Comparison of ENCODE assay signal across 8 cellular contexts in genomic region chrX:153071896-153072583, GRCh38. TPM values are rescaled to one million over a fixed set of nuclear protein-coding genes. Genes with fewer than 3 reads are reported as not detected.
A peak's percentile ranks its signal among the peaks of the same experiment; 100 is the strongest.
DNase-seq lines count a peak whose midpoint lies in the region; ATAC-seq, FAIRE-seq and TF ChIP-seq lines count a peak whose summit lies in the region.
"Not testable (repeated sequence)": the region's sequence is repeated elsewhere in the genome, so short reads cannot be mapped to it uniquely, and the experiment has no call there.

Gene PNMA6A, plus strand, starts transcription at chrX:153072454. Its CDS starts 609 bp downstream, at chrX:153073063.

- H3K79me2 ChIP-seq in HCT116 (ENCODE audit: insufficient read depth, low read length); PC-3 (ENCODE audit: low read length): not testable (repeated sequence)

- H3K9me3 Mint-ChIP-seq in activated CD8-positive, alpha-beta memory T cell treated with anti-CD3 and anti-CD28 coated beads, Interleukin-2, amount 10 ng/mL, durations not matched to agents 7 days and 5 days (ENCODE audit: low read depth); naive thymus-derived CD8-positive, alpha-beta T cell; stimulated activated naive B cell treated with anti-CD40 and anti-IgM and Interleukin-4, amounts not matched to agents 10 μg/mL and 1 μg/mL and 100 μg/mL, for 72 hours: not testable (repeated sequence)

- not testable (repeated sequence) for TF ChIP-seq EP300 in A549 (IDR thresholded peaks at IDR 0.05)

- not testable (repeated sequence) for TF ChIP-seq CTCF in A549 (IDR thresholded peaks at IDR 0.05); HCT116 (IDR thresholded peaks at IDR 0.05 in 2 of 3, conservative IDR thresholded peaks at IDR 0.05 in 1 of 3; ENCODE audit: borderline replicate concordance in 1 of 3, insufficient read depth in 1 of 3, low read depth in 2 of 3, low read length in 2 of 3); PC-3 (conservative IDR thresholded peaks at IDR 0.05; ENCODE audit: low read depth, low read length); dorsolateral prefrontal cortex (IDR thresholded peaks at IDR 0.05 in 54 of 56, conservative IDR thresholded peaks at IDR 0.05 in 2 of 56; ENCODE audit: low read depth in 1 of 56, partially characterized antibody in 56 of 56)

- ATAC-seq in A549 (peak; percentile 79 to 86), HCT116 (peak; percentile 55), PC-3 (peak; percentile 65), right cardiac atrium (peak; percentile 47 to 76)
- ATAC-seq in activated CD8-positive, alpha-beta memory T cell treated with anti-CD3 and anti-CD28 coated beads, Interleukin-2, amount 10 ng/mL, durations not matched to agents 7 days and 5 days: peak; percentile 78
- ATAC-seq in naive thymus-derived CD8-positive, alpha-beta T cell: peak; percentile 87 to 88
- peak; percentile 81 to 87 for ATAC-seq in stimulated activated naive B cell treated with anti-CD40 and anti-IgM and Interleukin-4, amounts not matched to agents 10 μg/mL and 1 μg/mL and 100 μg/mL, for 72 hours (replicated peaks)

- not testable (repeated sequence) for TF ChIP-seq POLR2A in A549 (IDR thresholded peaks at IDR 0.05; ENCODE audit: low read length); HCT116 (IDR thresholded peaks at IDR 0.05; ENCODE audit: borderline replicate concordance, extremely low read depth, insufficient read depth, insufficient read length)

- intact Hi-C loops in HCT116 (cut with micrococcal nuclease); PC-3 (cut with micrococcal nuclease); dorsolateral prefrontal cortex (cut with DNase I); right cardiac atrium (cut with DNase I): not testable (repeated sequence)

- not testable (repeated sequence) for H2AFZ ChIP-seq in HCT116 (ENCODE audit: low read depth, low read length, poor library complexity, severe bottlenecking); PC-3 (ENCODE audit: low read length)

- not testable (repeated sequence) for H3K27me3 Mint-ChIP-seq in activated CD8-positive, alpha-beta memory T cell treated with anti-CD3 and anti-CD28 coated beads, Interleukin-2, amount 10 ng/mL, durations not matched to agents 7 days and 5 days; naive thymus-derived CD8-positive, alpha-beta T cell; stimulated activated naive B cell treated with anti-CD40 and anti-IgM and Interleukin-4, amounts not matched to agents 10 μg/mL and 1 μg/mL and 100 μg/mL, for 72 hours

- not testable (repeated sequence) for H4K20me1 ChIP-seq in HCT116 (ENCODE audit: insufficient read depth); PC-3 (ENCODE audit: low read length)

- H3K36me3 Mint-ChIP-seq in activated CD8-positive, alpha-beta memory T cell treated with anti-CD3 and anti-CD28 coated beads, Interleukin-2, amount 10 ng/mL, durations not matched to agents 7 days and 5 days; naive thymus-derived CD8-positive, alpha-beta T cell; stimulated activated naive B cell treated with anti-CD40 and anti-IgM and Interleukin-4, amounts not matched to agents 10 μg/mL and 1 μg/mL and 100 μg/mL, for 72 hours: not testable (repeated sequence)

- not testable (repeated sequence) for H3K36me3 ChIP-seq in HCT116 (ENCODE audit: control insufficient read depth in 1 of 2, insufficient read depth in 2 of 2, low read length in 2 of 2); PC-3 (ENCODE audit: low read depth, low read length)

- POLR2A ChIA-PET in A549 (lab: Yijun Ruan, JAX); HCT116 (lab: Charles Lee); PC-3 (lab: Charles Lee; ENCODE audit: unreplicated experiment); naive thymus-derived CD8-positive, alpha-beta T cell (lab: Charles Lee): not testable (repeated sequence)

- H3K9ac ChIP-seq in HCT116 (ENCODE audit: low read length); PC-3 (ENCODE audit: low read length): not testable (repeated sequence)

- not testable (repeated sequence) for BruUV-seq in HCT116 (replicated peaks; lab: Mats Ljungman, UMichigan); PC-3 (replicated peaks; lab: Mats Ljungman, UMichigan)

- RAD21 ChIA-PET in HCT116 (lab: Charles Lee; ENCODE audit: low non-redundant PET in 1 of 2, low total read pairs in 2 of 2, uncharacterized antibody in 2 of 2, unreplicated experiment in 2 of 2): not testable (repeated sequence)

- not testable (repeated sequence) for TF ChIP-seq RAD21 in A549 (conservative IDR thresholded peaks at IDR 0.05 in 1 of 2, IDR thresholded peaks at IDR 0.05 in 1 of 2); HCT116 (IDR thresholded peaks at IDR 0.05; ENCODE audit: low read depth)

- H3F3A ChIP-seq in PC-3 (ENCODE audit: low read length, unreplicated experiment): not testable (repeated sequence)

- not testable (repeated sequence) for H3K9me2 ChIP-seq in HCT116 (ENCODE audit: insufficient read depth); PC-3 (replicated peaks; ENCODE audit: low read length)

- H3K4me3 Mint-ChIP-seq in activated CD8-positive, alpha-beta memory T cell treated with anti-CD3 and anti-CD28 coated beads, Interleukin-2, amount 10 ng/mL, durations not matched to agents 7 days and 5 days; naive thymus-derived CD8-positive, alpha-beta T cell; stimulated activated naive B cell treated with anti-CD40 and anti-IgM and Interleukin-4, amounts not matched to agents 10 μg/mL and 1 μg/mL and 100 μg/mL, for 72 hours: not testable (repeated sequence)

- whole genome bisulfite sequencing in A549 (ENCODE audit: missing lambda C conversion rate): no CpG with 5 or more reads among the region's 76 CpGs
- WGBS in right cardiac atrium: no CpG with 5 or more reads among the region's 76 CpGs

- not testable (repeated sequence) for H3K27ac ChIP-seq in A549; HCT116 (ENCODE audit: low read depth, low read length); PC-3 (ENCODE audit: low read length); dorsolateral prefrontal cortex; right cardiac atrium (ENCODE audit: low read length)

- FAIRE-seq in A549 (lab: Jason Lieb, UNC): not testable (repeated sequence)

- not testable (repeated sequence) for H3K4me3 ChIP-seq in A549; HCT116 (replicated peaks in 1 of 2; ENCODE audit: low read depth in 1 of 2, low read length in 2 of 2); PC-3 (ENCODE audit: low read length); dorsolateral prefrontal cortex; right cardiac atrium (ENCODE audit: low read length)

- H3K4me1 ChIP-seq in A549; HCT116 (ENCODE audit: control insufficient read depth in 1 of 2, insufficient read depth in 2 of 2, low read length in 2 of 2); PC-3 (ENCODE audit: insufficient read depth, low read length); right cardiac atrium (ENCODE audit: control insufficient read depth, insufficient read depth, low read length): not testable (repeated sequence)

- DNase-seq in A549 (ENCODE audit: low read depth in 1 of 2, low spot score in 1 of 2); HCT116 (ENCODE audit: low read depth, low spot score); PC-3; activated CD8-positive, alpha-beta memory T cell treated with anti-CD3 and anti-CD28 coated beads, Interleukin-2, amount 10 ng/mL, durations not matched to agents 7 days and 5 days; dorsolateral prefrontal cortex; right cardiac atrium; naive thymus-derived CD8-positive, alpha-beta T cell; stimulated activated naive B cell treated with anti-CD40 and anti-IgM and Interleukin-4, amounts not matched to agents 10 μg/mL and 1 μg/mL and 100 μg/mL, for 72 hours: not testable (repeated sequence)

- H3K4me2 ChIP-seq in A549; HCT116 (ENCODE audit: low read length); PC-3 (ENCODE audit: low read length): not testable (repeated sequence)

- CTCF ChIA-PET in A549 (lab: Yijun Ruan, JAX); HCT116 (lab: Charles Lee); PC-3 (lab: Charles Lee); activated CD8-positive, alpha-beta memory T cell treated with anti-CD3 and anti-CD28 coated beads, Interleukin-2, amount 10 ng/mL, durations not matched to agents 7 days and 5 days (lab: Charles Lee): not testable (repeated sequence)

- not testable (repeated sequence) for H3K4me1 Mint-ChIP-seq in activated CD8-positive, alpha-beta memory T cell treated with anti-CD3 and anti-CD28 coated beads, Interleukin-2, amount 10 ng/mL, durations not matched to agents 7 days and 5 days; naive thymus-derived CD8-positive, alpha-beta T cell; stimulated activated naive B cell treated with anti-CD40 and anti-IgM and Interleukin-4, amounts not matched to agents 10 μg/mL and 1 μg/mL and 100 μg/mL, for 72 hours

- H3K27ac Mint-ChIP-seq in activated CD8-positive, alpha-beta memory T cell treated with anti-CD3 and anti-CD28 coated beads, Interleukin-2, amount 10 ng/mL, durations not matched to agents 7 days and 5 days; naive thymus-derived CD8-positive, alpha-beta T cell; stimulated activated naive B cell treated with anti-CD40 and anti-IgM and Interleukin-4, amounts not matched to agents 10 μg/mL and 1 μg/mL and 100 μg/mL, for 72 hours: not testable (repeated sequence)

- not testable (repeated sequence) for H3K27me3 ChIP-seq in HCT116 (ENCODE audit: insufficient read depth, low read length); PC-3 (ENCODE audit: low read length); dorsolateral prefrontal cortex; right cardiac atrium (ENCODE audit: control insufficient read depth, insufficient read depth)

- not testable (repeated sequence) for H3K9me3 ChIP-seq in A549; HCT116 (ENCODE audit: control insufficient read depth in 1 of 2, insufficient read depth in 1 of 2, low read depth in 1 of 2, low read length in 2 of 2); PC-3 (ENCODE audit: low read length); right cardiac atrium (ENCODE audit: control insufficient read depth, low read length)

RNA-seq across cellular contexts. Expression of gene PNMA6A, which starts in this region (rescaled TPM):
- 0.93 and 1.1 TPM in 2 replicates for polyA plus RNA-seq in A549 (2011; rRNA removed)
- polyA plus RNA-seq in A549 (2012; cell fraction: cytosol; rRNA removed): 2.8 and 3.3 TPM in 2 replicates
- 4.9 and 5.3 TPM in 2 replicates for polyA plus RNA-seq in A549 (2012; cell fraction: nucleus; rRNA removed)
- 2.4 to 3.3 TPM (median 2.6 TPM) in 3 replicates for polyA plus RNA-seq in A549 (2017; fragmentation: RNase III; extraction: RNeasy Plus Mini Kit Qiagen cat#74134 plus additional on column Dnase treatment)
- polyA minus RNA-seq in A549 (2011; rRNA and poly(A)+ RNA removed): 0.92 and 0.95 TPM in 2 replicates
- total RNA-seq in HCT116 (2021; ENCODE audit: unreplicated experiment): not detected
- not detected in 2 replicates for polyA plus RNA-seq in HCT116 (2012)
- not detected in 2 replicates for total RNA-seq in PC-3 (2014; rRNA removed)
- total RNA-seq in activated CD8-positive, alpha-beta memory T cell treated with anti-CD3 and anti-CD28 coated beads, Interleukin-2, amount 10 ng/mL, durations not matched to agents 7 days and 5 days: under 1 TPM; 0.35 to 0.45 TPM
- 10 to 100 TPM; 17.4 to 68.1 (median 42.5) TPM for total RNA-seq in dorsolateral prefrontal cortex
- 1 to 10 TPM; 1.3 to 2.9 (median 2.3) TPM for total RNA-seq in right cardiac atrium
- polyA plus RNA-seq in right cardiac atrium: 3.6 TPM
- under 1 TPM; 0.55 to 0.75 TPM for total RNA-seq in naive thymus-derived CD8-positive, alpha-beta T cell
- not detected for polyA plus RNA-seq in naive thymus-derived CD8-positive, alpha-beta T cell

Comparison
In these comparisons a context has a peak if more than half of its experiments do, and no peak if none do; other contexts are left out.
1. RNA of gene PNMA6A (total RNA-seq): 17.4 to 68.1 TPM in dorsolateral prefrontal cortex; 1.3 to 2.9 TPM in right cardiac atrium, 0.55 to 0.75 TPM in naive thymus-derived CD8-positive, alpha-beta T cell, 0.35 to 0.45 TPM in activated CD8-positive, alpha-beta memory T cell treated with anti-CD3 and anti-CD28 coated beads, Interleukin-2, amount 10 ng/mL, durations not matched to agents 7 days and 5 days, not detected in HCT116 (single experiment) and not detected in PC-3; every median in the first group is over 4 times any median in the second.
2. Peak in ATAC-seq in HCT116; RNA of the gene not detected or under 1 TPM.
3. Peak in ATAC-seq in PC-3; RNA of the gene not detected or under 1 TPM.
4. Peak in ATAC-seq in activated CD8-positive, alpha-beta memory T cell treated with anti-CD3 and anti-CD28 coated beads, Interleukin-2, amount 10 ng/mL, durations not matched to agents 7 days and 5 days; RNA of the gene not detected or under 1 TPM.
5. Peak in ATAC-seq in naive thymus-derived CD8-positive, alpha-beta T cell; RNA of the gene not detected or under 1 TPM.
6. Peak in every context shown above with its lines, with median percentiles within 50 percentile points of each other: ATAC-seq.